Comparison of ENCODE assay signal across 17 cellular contexts in the genomic region with DNA sequence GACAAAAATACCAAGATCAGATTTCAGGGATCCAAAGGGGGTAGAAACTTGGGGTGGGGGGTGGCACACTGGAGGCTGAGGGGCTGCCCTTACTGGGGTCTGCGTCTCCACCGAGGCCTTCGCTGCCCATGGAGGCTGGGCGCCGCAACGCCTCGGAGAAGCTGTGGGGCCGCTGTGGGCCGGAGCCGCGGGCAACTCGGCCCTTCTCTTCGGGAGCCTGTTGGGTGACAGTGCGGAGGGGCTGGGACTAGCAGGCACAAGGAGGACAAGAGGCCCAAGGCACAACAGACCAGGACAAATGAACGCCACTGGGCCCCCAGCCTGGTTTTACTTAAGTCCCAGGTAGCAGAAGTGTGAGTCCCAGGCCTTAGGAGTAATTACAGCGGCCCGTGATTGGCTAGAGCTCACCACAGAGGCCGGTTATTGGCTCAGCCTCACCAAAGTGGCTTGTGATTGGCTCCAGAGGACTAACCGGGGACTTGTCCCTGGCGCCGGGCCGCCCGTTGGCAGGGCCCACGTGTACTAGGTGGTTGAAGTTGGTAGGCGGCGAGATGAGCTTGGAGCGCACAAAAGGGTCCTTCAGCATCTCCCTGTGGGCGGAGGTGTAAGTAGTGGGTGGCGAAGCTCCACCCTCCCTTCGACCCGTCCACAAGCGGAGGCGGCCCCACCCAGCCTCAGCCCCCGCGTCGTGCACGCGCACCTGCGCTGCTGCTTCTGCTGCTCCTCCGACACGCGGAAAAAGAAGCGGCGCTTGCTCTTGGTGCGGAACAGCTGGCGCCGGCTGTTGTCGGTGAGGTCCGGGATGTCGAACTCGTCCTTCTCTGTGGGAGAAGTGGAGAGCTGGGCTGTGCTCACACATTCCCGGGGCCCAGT. TPM values are rescaled to one million over a fixed set of nuclear protein-coding genes. Genes with fewer than 3 reads are reported as not detected.
DNase-seq lines count a peak whose midpoint lies in the region; ATAC-seq and TF ChIP-seq lines count a peak whose summit lies in the region.
"Had no signal": no experiment of that assay in that cellular context is flagged by ENCODE, and none has a peak within 500 bp of the region (broad histone marks: within the 10 kb centered on the region; RNA-seq: fewer than 3 reads in every experiment).

No MANE protein-coding gene starts in this region.

- H3K27ac ChIP-seq in Panc1 (ENCODE audit: low read length) (no peak overlapping the region), osteoblast (ENCODE audit: low read depth, low read length) (no peak overlapping the region), heart left ventricle (no peak overlapping the region)

- H3K4me1 ChIP-seq in Panc1 (ENCODE audit: control insufficient read depth, insufficient read depth, low read length) (no peaks in the 10 kb centered on the region), osteoblast (ENCODE audit: insufficient read depth, low read length) (no peaks in the 10 kb centered on the region), heart left ventricle (no peaks in the 10 kb centered on the region)

- H3K27ac Mint-ChIP-seq in nephron progenitor cell, result no peak overlapping the region
- H3K27ac Mint-ChIP-seq: CD8-positive, alpha-beta memory T cell had no signal

- DNase-seq in Panc1 (ENCODE audit: low read depth, low spot score) (no peak), iPS-NIHi11 (ENCODE audit: low spot score) (peak; percentile 44), osteoblast (ENCODE audit: insufficient read length, low spot score, missing footprints) (peak; percentile 65), NCI-H1930 (lab: John Stamatoyannopoulos, UW) (no peak), mesenteric fat pad (ENCODE audit: low spot score) (no peak), nephron progenitor cell (no peak), heart left ventricle (no peak)
- DNase-seq: ACHN; C1 segment of cervical spinal cord; CD8-positive, alpha-beta memory T cell; HCEC 1CT; KBM-7; NCI-H1105 treated with DMSO at 0.1 percent for 48 hours; NCI-H1694; NCI-H2227 treated with DMSO at 0.1 percent for 48 hours; NCI-H524; PC-3 had no signal

- peaks cover 5% of the 10 kb centered on the region for H3K36me3 Mint-ChIP-seq in nephron progenitor cell (ENCODE audit: low read depth)

- CTCF ChIA-PET in Panc1 (lab: Charles Lee), result interaction anchor here (0.6 kb wide), 1 partner anchor 230 kb away, joined by 5 read pairs; no protein-coding TSS in a partner anchor

- H3K4me3 ChIP-seq in Panc1 (ENCODE audit: low read depth in 2 of 2, low read length in 2 of 2) (no peak overlapping the region), osteoblast (ENCODE audit: insufficient read depth, low read length) (no peak overlapping the region), heart left ventricle (no peak overlapping the region)

- H3K9me3 ChIP-seq in Panc1 (ENCODE audit: control insufficient read depth, insufficient read depth, low read depth, low read length) (no peaks in the 10 kb centered on the region), osteoblast (ENCODE audit: low read depth, low read length) (no peaks in the 10 kb centered on the region), heart left ventricle (no peaks in the 10 kb centered on the region)

- H3K27me3 Mint-ChIP-seq in nephron progenitor cell (ENCODE audit: low read depth, poor library complexity), result peaks cover 14% of the 10 kb centered on the region

- TF ChIP-seq CTCF in Panc1 (IDR thresholded peaks at IDR 0.05) (no peak), osteoblast (IDR thresholded peaks at IDR 0.05; ENCODE audit: extremely low read depth, low read depth, low read length) (no peak), nephron progenitor cell (IDR thresholded peaks at IDR 0.05) (no peak), heart left ventricle (IDR thresholded peaks at IDR 0.05) (no peak)

- in situ Hi-C loops in Panc1 (cut with HindIII; ENCODE audit: low pct_unique_long_range_greater_than_20kb, low sequenced_read_pairs), result no loop called here

- ATAC-seq in Panc1 (peak; percentile 39; the same call in 1 of the 2 replicates), heart left ventricle (no peak)
- ATAC-seq: PC-3 had no signal

- intact Hi-C loops in Panc1 (cut with micrococcal nuclease; ENCODE audit: unreplicated experiment), result no loop called here
- intact Hi-C loops in heart left ventricle (cut with DNase I), result no loop called here

- H3K4me2 ChIP-seq in osteoblast (ENCODE audit: insufficient read depth, low read length), result no peak overlapping the region

- H3K27me3 ChIP-seq in Panc1 (ENCODE audit: control insufficient read depth, insufficient read depth, low read length) (no peaks in the 10 kb centered on the region), osteoblast (ENCODE audit: insufficient read depth, low read length) (peaks cover 8% of the 10 kb centered on the region), heart left ventricle (no peaks in the 10 kb centered on the region)

- H3K4me1 Mint-ChIP-seq in nephron progenitor cell, result peaks cover 23% of the 10 kb centered on the region

- BruUV-seq in Panc1 (replicated peaks; lab: Mats Ljungman, UMichigan), result no TSS peak

- POLR2A ChIA-PET in Panc1 (lab: Charles Lee), result interaction anchor here (0.6 to 0.8 kb wide), 2 partner anchors 35 to 823 kb away, joined by 3 to 4 read pairs; no protein-coding TSS in a partner anchor

- no peak for TF ChIP-seq POLR2A in heart left ventricle (IDR thresholded peaks at IDR 0.05)

- no peak overlapping the region for H3K4me3 Mint-ChIP-seq in nephron progenitor cell

- H3K36me3 ChIP-seq in Panc1 (ENCODE audit: control insufficient read depth, insufficient read depth, low read length) (no peaks in the 10 kb centered on the region), osteoblast (ENCODE audit: insufficient read depth, low read length) (no peaks in the 10 kb centered on the region), heart left ventricle (no peaks in the 10 kb centered on the region)

- H4K20me1 ChIP-seq in osteoblast (ENCODE audit: insufficient read depth, low read length), result no peaks in the 10 kb centered on the region

- no peaks in the 10 kb centered on the region for H3K9me3 Mint-ChIP-seq in nephron progenitor cell
- H3K9me3 Mint-ChIP-seq: CD8-positive, alpha-beta memory T cell had no signal

- no peak overlapping the region for H2AFZ ChIP-seq in osteoblast (ENCODE audit: low read length)

- WGBS in heart left ventricle, 4 donors, result 83 to 93% (median 89%) methylated on average over 50 to 52 of the region's 52 CpGs

- H3K79me2 ChIP-seq in osteoblast (ENCODE audit: insufficient read depth, low read length), result no peaks in the 10 kb centered on the region

RNA-seq across cellular contexts. Expression of a gene that starts 16.5 kb away (rescaled TPM):
- total RNA-seq in Panc1 (2021; ENCODE audit: unreplicated experiment) (54.5 TPM), osteoblast (12.3 and 13.3 TPM in 2 replicates), mesenteric fat pad (18.5 TPM), heart left ventricle (10 to 100 TPM in 4 of 9 donors, 1 to 10 TPM in 5; 6.6 to 15.0 (median 9.0) TPM)
- polyA plus RNA-seq in Panc1 (2012; ENCODE audit: insufficient read length), result 84.8 TPM
- 10 to 100 TPM in 1 of 2 donors, 1 to 10 TPM in 1; 7.2 to 15.2 TPM for polyA plus RNA-seq in heart left ventricle

RNA-seq across cellular contexts. Expression of a gene that starts 17.6 kb away (rescaled TPM):
- total RNA-seq in Panc1 (2021; ENCODE audit: unreplicated experiment), result 4.1 TPM
- 3.1 TPM for polyA plus RNA-seq in Panc1 (2012; ENCODE audit: insufficient read length)
- under 0.01 and 0.29 TPM in 2 replicates for total RNA-seq in osteoblast
- 0.55 TPM for total RNA-seq in mesenteric fat pad
- total RNA-seq in heart left ventricle, result under 1 TPM in 8 of 9 donors, not detected in 1; 0.12 to 0.50 (median 0.26) TPM
- under 1 TPM; 0.12 to 0.15 TPM for polyA plus RNA-seq in heart left ventricle

RNA-seq across cellular contexts. Expression of a gene that starts 23.8 kb away (rescaled TPM):
- total RNA-seq in Panc1 (2021; ENCODE audit: unreplicated experiment) (46.4 TPM), osteoblast (6.2 and 9.8 TPM in 2 replicates), mesenteric fat pad (18.2 TPM), heart left ventricle (10 to 100 TPM in 3 of 9 donors, 1 to 10 TPM in 6; 7.0 to 27.5 (median 8.6) TPM)
- polyA plus RNA-seq in Panc1 (2012; ENCODE audit: insufficient read length), result 57.8 TPM
- polyA plus RNA-seq in heart left ventricle, result 1 to 10 TPM; 7.8 to 9.5 TPM

RNA-seq across cellular contexts. Expression of a gene that starts 48.5 kb away (rescaled TPM):
- 360 TPM for total RNA-seq in Panc1 (2021; ENCODE audit: unreplicated experiment)
- 296 TPM for polyA plus RNA-seq in Panc1 (2012; ENCODE audit: insufficient read length)
- 114 and 130 TPM in 2 replicates for total RNA-seq in osteoblast
- 302 TPM for total RNA-seq in mesenteric fat pad
- total RNA-seq in heart left ventricle, result 100 to 1,000 TPM; 103 to 349 (median 157) TPM
- polyA plus RNA-seq in heart left ventricle, result 10 to 100 TPM; 59.2 to 65.5 TPM

RNA-seq across cellular contexts. Expression of a gene that starts 51.6 kb away (rescaled TPM):
- total RNA-seq in Panc1 (2021; ENCODE audit: unreplicated experiment), result 186 TPM
- polyA plus RNA-seq in Panc1 (2012; ENCODE audit: insufficient read length), result 280 TPM
- 51.3 and 51.4 TPM in 2 replicates for total RNA-seq in osteoblast
- total RNA-seq in mesenteric fat pad, result 95.0 TPM
- total RNA-seq in heart left ventricle, result 100 to 1,000 TPM in 1 of 9 donors, 10 to 100 TPM in 8; 38.2 to 102 (median 58.2) TPM
- 10 to 100 TPM; 27.9 to 50.4 TPM for polyA plus RNA-seq in heart left ventricle

Comparison
In these comparisons a context has a peak if more than half of its experiments do, and no peak if none do; other contexts are left out.
1. DNase-seq: peak in iPS-NIHi11 (single experiment) and osteoblast (single experiment); none in Panc1 (single experiment), NCI-H1930 (0 of 2), mesenteric fat pad (single experiment), nephron progenitor cell (single experiment) and heart left ventricle (0 of 5).